ENCODE assay signal across 17 cellular contexts in genomic region chr4:177699365-177700213, GRCh38.
A peak's percentile ranks its signal among the peaks of the same experiment; 100 is the strongest.
DNase-seq lines count a peak whose midpoint lies in the region; ATAC-seq and TF ChIP-seq lines count a peak whose summit lies in the region.
"Had no signal": no experiment of that assay in that cellular context is flagged by ENCODE, and none has a peak within 500 bp of the region (broad histone marks: within the 10 kb centered on the region; RNA-seq: fewer than 3 reads in every experiment).

No MANE protein-coding gene starts in this region.

- no peak overlapping the region for H3K4me2 ChIP-seq in PC-3 (ENCODE audit: low read length)

- no peak overlapping the region for H3K27ac Mint-ChIP-seq in progenitor cell of endocrine pancreas
- no peak overlapping the region for H3K27ac Mint-ChIP-seq in activated CD8-positive, alpha-beta T cell treated with anti-CD3 and anti-CD28 coated beads, Interleukin-2, amount 10 ng/mL, durations not matched to agents 7 days and 5 days
- H3K27ac Mint-ChIP-seq: activated CD4-positive, alpha-beta T cell treated with anti-CD3 and anti-CD28 coated beads, Interleukin-2, amount 10 ng/mL, durations not matched to agents 7 days and 5 days; activated naive CD4-positive, alpha-beta T cell treated with anti-CD3 and anti-CD28 coated beads, Interleukin-2, amount 50 U/mL, for 72 hours; effector memory CD8-positive, alpha-beta T cell had no signal

- no peaks in the 10 kb centered on the region for H3K9me2 ChIP-seq in PC-3 (replicated peaks; ENCODE audit: low read length)

- H3K9ac ChIP-seq in PC-3 (ENCODE audit: low read length): no peak overlapping the region

- H2AFZ ChIP-seq in PC-3 (ENCODE audit: low read length): no peak overlapping the region

- intact Hi-C loops in PC-3 (cut with micrococcal nuclease): no loop called here

- no peaks in the 10 kb centered on the region for H3K9me3 ChIP-seq in PC-3 (ENCODE audit: low read length)
- H3K9me3 ChIP-seq: vagina had no signal

- H3K4me3 ChIP-seq in PC-3 (ENCODE audit: low read length) (no peak overlapping the region), epithelial cell of esophagus (ENCODE audit: low read length) (no peak overlapping the region)
- H3K4me3 ChIP-seq: GM12878, vagina had no signal

- no peaks in the 10 kb centered on the region for H3K4me1 Mint-ChIP-seq in progenitor cell of endocrine pancreas (ENCODE audit: low read depth)
- H3K4me1 Mint-ChIP-seq in activated CD8-positive, alpha-beta T cell treated with anti-CD3 and anti-CD28 coated beads, Interleukin-2, amount 10 ng/mL, durations not matched to agents 7 days and 5 days (ENCODE audit: low read depth): no peaks in the 10 kb centered on the region
- H3K4me1 Mint-ChIP-seq: activated CD4-positive, alpha-beta T cell treated with anti-CD3 and anti-CD28 coated beads, Interleukin-2, amount 10 ng/mL, durations not matched to agents 7 days and 5 days; neural crest cell had no signal

- H3K27me3 ChIP-seq in PC-3 (ENCODE audit: low read length): no peaks in the 10 kb centered on the region
- H3K27me3 ChIP-seq: vagina had no signal

- no peaks in the 10 kb centered on the region for H3K79me2 ChIP-seq in PC-3 (ENCODE audit: low read length)

- CTCF ChIA-PET in PC-3 (lab: Charles Lee): no interaction called here
- CTCF ChIA-PET in activated CD8-positive, alpha-beta T cell treated with anti-CD3 and anti-CD28 coated beads, Interleukin-2, amount 10 ng/mL, durations not matched to agents 7 days and 5 days (lab: Charles Lee): no interaction called here

- H3K4me3 Mint-ChIP-seq in progenitor cell of endocrine pancreas (ENCODE audit: low read depth): no peak overlapping the region
- H3K4me3 Mint-ChIP-seq in activated CD8-positive, alpha-beta T cell treated with anti-CD3 and anti-CD28 coated beads, Interleukin-2, amount 10 ng/mL, durations not matched to agents 7 days and 5 days: no peak overlapping the region
- H3K4me3 Mint-ChIP-seq: activated CD4-positive, alpha-beta T cell treated with anti-CD3 and anti-CD28 coated beads, Interleukin-2, amount 10 ng/mL, durations not matched to agents 7 days and 5 days; effector memory CD8-positive, alpha-beta T cell; neural crest cell had no signal

- no peaks in the 10 kb centered on the region for H3K27me3 Mint-ChIP-seq in progenitor cell of endocrine pancreas
- no peaks in the 10 kb centered on the region for H3K27me3 Mint-ChIP-seq in activated CD8-positive, alpha-beta T cell treated with anti-CD3 and anti-CD28 coated beads, Interleukin-2, amount 10 ng/mL, durations not matched to agents 7 days and 5 days (ENCODE audit: low read depth)
- H3K27me3 Mint-ChIP-seq: effector memory CD8-positive, alpha-beta T cell had no signal

- H3K9me3 Mint-ChIP-seq in progenitor cell of endocrine pancreas (ENCODE audit: low read depth): no peaks in the 10 kb centered on the region
- H3K9me3 Mint-ChIP-seq in activated CD8-positive, alpha-beta T cell treated with anti-CD3 and anti-CD28 coated beads, Interleukin-2, amount 10 ng/mL, durations not matched to agents 7 days and 5 days (ENCODE audit: insufficient read depth): no peaks in the 10 kb centered on the region
- H3K9me3 Mint-ChIP-seq: activated CD4-positive, alpha-beta T cell treated with anti-CD3 and anti-CD28 coated beads, Interleukin-2, amount 10 ng/mL, durations not matched to agents 7 days and 5 days; activated naive CD4-positive, alpha-beta T cell treated with anti-CD3 and anti-CD28 coated beads, Interleukin-2, amount 50 U/mL, for 72 hours had no signal

- H3K4me1 ChIP-seq in PC-3 (ENCODE audit: insufficient read depth, low read length): peaks cover 4% of the 10 kb centered on the region; the same call in 1 of the 2 replicates
- H3K4me1 ChIP-seq: vagina had no signal

- H3K36me3 Mint-ChIP-seq in progenitor cell of endocrine pancreas (ENCODE audit: insufficient read depth): no peaks in the 10 kb centered on the region
- no peaks in the 10 kb centered on the region for H3K36me3 Mint-ChIP-seq in activated CD8-positive, alpha-beta T cell treated with anti-CD3 and anti-CD28 coated beads, Interleukin-2, amount 10 ng/mL, durations not matched to agents 7 days and 5 days (ENCODE audit: low read depth)
- H3K36me3 Mint-ChIP-seq: activated naive CD4-positive, alpha-beta T cell treated with anti-CD3 and anti-CD28 coated beads, Interleukin-2, amount 50 U/mL, for 72 hours had no signal

- in situ Hi-C loops in ACHN (cut with HindIII; ENCODE audit: low pct_ligation_motif_present, low pct_unique_long_range_greater_than_20kb, low sequenced_read_pairs): no loop called here

- POLR2A ChIA-PET in PC-3 (lab: Charles Lee; ENCODE audit: unreplicated experiment): interaction anchor here (0.5 kb wide), 1 partner anchor 40 kb away, joined by 5 read pairs; no protein-coding TSS in a partner anchor
- POLR2A ChIA-PET in activated CD8-positive, alpha-beta T cell treated with anti-CD3 and anti-CD28 coated beads, Interleukin-2, amount 10 ng/mL, durations not matched to agents 7 days and 5 days (lab: Charles Lee): no interaction called here

- no peaks in the 10 kb centered on the region for H3K36me3 ChIP-seq in PC-3 (ENCODE audit: low read depth, low read length)
- H3K36me3 ChIP-seq: vagina had no signal

- no TSS peak for BruUV-seq in PC-3 (replicated peaks; lab: Mats Ljungman, UMichigan)

- no peaks in the 10 kb centered on the region for H4K20me1 ChIP-seq in PC-3 (ENCODE audit: low read length)

- TF ChIP-seq CTCF in PC-3 (conservative IDR thresholded peaks at IDR 0.05; ENCODE audit: low read depth, low read length) (no peak), epithelial cell of esophagus (IDR thresholded peaks at IDR 0.05; ENCODE audit: insufficient read depth, low read depth, low read length, missing control alignments) (no peak), progenitor cell of endocrine pancreas (IDR thresholded peaks at IDR 0.05; ENCODE audit: unreplicated experiment) (no peak)

- peak; percentile 88 for DNase-seq in ACHN
- peak; percentile 40 for DNase-seq in PC-3
- DNase-seq in epithelial cell of esophagus (ENCODE audit: low read depth): peak; percentile 83
- peak; percentile 23 for DNase-seq in left kidney (ENCODE audit: low read depth, low spot score)
- no peak for DNase-seq in progenitor cell of endocrine pancreas (ENCODE audit: low spot score, unreplicated experiment)
- no peak for DNase-seq in activated CD8-positive, alpha-beta T cell treated with anti-CD3 and anti-CD28 coated beads, Interleukin-2, amount 10 ng/mL, durations not matched to agents 7 days and 5 days
- no peak for DNase-seq in NCI-H1092 (lab: John Stamatoyannopoulos, UW)
- DNase-seq: activated CD4-positive, alpha-beta T cell treated with anti-CD3 and anti-CD28 coated beads, Interleukin-2, amount 10 ng/mL, durations not matched to agents 7 days and 5 days; effector memory CD8-positive, alpha-beta T cell; NCI-H1694 treated with DMSO at 0.1 percent for 48 hours; NCI-H524 treated with DMSO at 0.1 percent for 48 hours; retina had no signal

- H3K27ac ChIP-seq in PC-3 (ENCODE audit: low read length): no peak overlapping the region
- H3K27ac ChIP-seq: vagina had no signal

- peak; percentile 53 for ATAC-seq in PC-3
- ATAC-seq in activated CD8-positive, alpha-beta T cell treated with anti-CD3 and anti-CD28 coated beads, Interleukin-2, amount 10 ng/mL, durations not matched to agents 7 days and 5 days: no peak
- no peak for ATAC-seq in GM21619 (IDR thresholded peaks at IDR 0.05; ENCODE audit: unreplicated experiment)
- ATAC-seq: activated naive CD4-positive, alpha-beta T cell treated with anti-CD3 and anti-CD28 coated beads, Interleukin-2, amount 50 U/mL, for 72 hours; effector memory CD8-positive, alpha-beta T cell; GM12878 had no signal

- H3F3A ChIP-seq in PC-3 (ENCODE audit: low read length, unreplicated experiment): no peaks in the 10 kb centered on the region

Comparison
In these comparisons a context has a peak if more than half of its experiments do, and no peak if none do; other contexts are left out.
1. DNase-seq: peak in ACHN (single experiment), PC-3 (single experiment), epithelial cell of esophagus (single experiment) and left kidney (single experiment); none in progenitor cell of endocrine pancreas (single experiment), activated CD8-positive, alpha-beta T cell treated with anti-CD3 and anti-CD28 coated beads, Interleukin-2, amount 10 ng/mL, durations not matched to agents 7 days and 5 days (single experiment) and NCI-H1092 (single experiment).